18 cellular contexts compared by ENCODE assay signal in the genomic region with DNA sequence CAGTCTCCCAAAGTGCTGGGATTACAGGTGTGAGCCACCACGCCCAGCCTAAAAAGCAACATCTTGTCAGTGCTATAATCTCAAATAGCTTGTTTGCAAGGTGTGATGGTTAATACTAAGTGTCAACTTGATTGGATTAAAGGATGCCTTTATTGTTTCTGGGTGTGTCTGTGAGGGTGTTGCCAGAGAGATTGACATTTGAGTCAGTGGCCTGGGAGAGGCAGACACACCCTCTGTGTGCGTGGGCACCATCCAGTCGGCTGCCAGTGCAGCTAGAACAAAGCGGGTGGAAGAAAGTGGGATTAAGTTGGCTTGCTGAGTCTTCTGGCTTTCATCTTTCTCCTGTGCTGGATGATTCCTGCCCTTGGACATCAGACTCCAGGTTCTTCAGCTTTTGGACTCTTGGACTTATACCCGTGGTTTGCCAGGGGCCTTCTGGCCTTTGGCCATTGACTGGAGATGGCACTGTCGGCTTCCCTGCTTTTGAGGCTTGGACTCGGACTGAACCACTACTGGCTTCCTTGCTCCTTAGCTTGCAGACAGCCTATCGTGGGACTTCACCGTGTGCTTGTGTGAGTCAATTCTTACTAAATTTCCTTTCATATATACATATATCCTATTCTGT. TPM values are rescaled to one million over a fixed set of nuclear protein-coding genes. Genes with fewer than 3 reads are reported as not detected.
DNase-seq lines count a peak whose midpoint lies in the region; ATAC-seq and TF ChIP-seq lines count a peak whose summit lies in the region.
"Had no signal": no experiment of that assay in that cellular context is flagged by ENCODE, and none has a peak within 500 bp of the region (broad histone marks: within the 10 kb centered on the region; RNA-seq: fewer than 3 reads in every experiment).

No MANE protein-coding gene starts in this region.

- H3K9me2 ChIP-seq in PC-3 (replicated peaks; ENCODE audit: low read length), result no peaks in the 10 kb centered on the region

- no peak overlapping the region for H3T11ph ChIP-seq in H9 (ENCODE audit: low read length)

- no peaks in the 10 kb centered on the region for H3K79me1 ChIP-seq in H9 (ENCODE audit: insufficient read depth, low read depth, low read length, poor library complexity, severe bottlenecking)

- POLR2A ChIA-PET in PC-3 (lab: Charles Lee; ENCODE audit: unreplicated experiment), result interaction anchor here (0.7 kb wide), 1 partner anchor 1126 kb away, joined by 3 read pairs; no protein-coding TSS in a partner anchor

- no peak overlapping the region for H3K18ac ChIP-seq in H9 (ENCODE audit: insufficient read length, low read depth, low read length)

- no peak overlapping the region for H4K5ac ChIP-seq in H9 (ENCODE audit: insufficient read length, low read depth, low read length)

- no peak for TF ChIP-seq RAD21 in liver (IDR thresholded peaks at IDR 0.05)

- peaks cover 78 to 97% (median 93%) of the 10 kb centered on the region in 3 experiments for H3K36me3 Mint-ChIP-seq in H9 (ENCODE audit: insufficient read depth in 1 of 3, low read depth in 3 of 3)

- H3K4me3 ChIP-seq in PC-3 (ENCODE audit: low read length), result no peak overlapping the region
- no peak overlapping the region for H3K4me3 ChIP-seq in mammary epithelial cell (replicated peaks in 1 of 3; ENCODE audit: insufficient read depth in 1 of 3, low read depth in 2 of 3, low read length in 3 of 3)
- H3K4me3 ChIP-seq in liver (ENCODE audit: low read depth in 1 of 3, low read length in 3 of 3), result no peak overlapping the region
- H3K4me3 ChIP-seq: HAP-1, PC-9 had no signal

- no peaks in the 10 kb centered on the region for H3K23me2 ChIP-seq in H9 (ENCODE audit: insufficient read length, low read depth, low read length, poor library complexity, severe bottlenecking)

- no peak overlapping the region for H3K4me3 Mint-ChIP-seq in H9

- peaks cover 0 to 2% of the 10 kb centered on the region in 2 experiments; a peak in 3 of 5 replicates for H3K9me3 Mint-ChIP-seq in H9

- peak; percentile 31 for DNase-seq in ELR (ENCODE audit: low read depth)
- DNase-seq in PC-3, result no peak
- peak; percentile 2 for DNase-seq in mammary epithelial cell
- no peak for DNase-seq in H9
- no peak for DNase-seq in activated T-cell treated with anti-CD3 and anti-CD28 coated beads, Interleukin-2, amount 50 U/mL, for 1 hour
- DNase-seq: DND-41, GF-D8, KBM-7, NCI-H146, NCI-H2081, NCI-H510A, NCI-H774, PC-9, SHP77 had no signal

- intact Hi-C loops in PC-3 (cut with micrococcal nuclease), result no loop called here
- intact Hi-C loops in mammary epithelial cell (cut with micrococcal nuclease), result no loop called here

- 47% methylated on average over 9 of the region's 9 CpGs for WGBS in mammary epithelial cell (ENCODE audit: low coverage, missing lambda C conversion rate)
- WGBS in liver, result 73% methylated on average over 9 of the region's 9 CpGs
- WGBS in H9 (ENCODE audit: extremely low coverage, insufficient read length, low lambda C conversion rate), result no CpG with 5 or more reads among the region's 9 CpGs

- no peak overlapping the region for H2BK20ac ChIP-seq in H9 (ENCODE audit: low read depth, low read length, poor library complexity, severe bottlenecking)

- BruUV-seq in PC-3 (replicated peaks; lab: Mats Ljungman, UMichigan) (no TSS peak), mammary epithelial cell (replicated peaks; lab: Mats Ljungman, UMichigan) (no TSS peak)

- H3K4me2 ChIP-seq in PC-3 (ENCODE audit: low read length) (no peak overlapping the region), mammary epithelial cell (ENCODE audit: insufficient read depth, low read depth, low read length) (no peak overlapping the region), H9 (ENCODE audit: insufficient read depth, insufficient read length, low read length) (no peak overlapping the region)
- H3K4me2 ChIP-seq: PC-9 had no signal

- H3K27me3 ChIP-seq in PC-3 (ENCODE audit: low read length) (no peaks in the 10 kb centered on the region), mammary epithelial cell (ENCODE audit: insufficient read depth, low read length) (no peaks in the 10 kb centered on the region), liver (ENCODE audit: control insufficient read depth in 4 of 4, insufficient read depth in 4 of 4, low read length in 3 of 4) (no peaks in the 10 kb centered on the region), H9 (ENCODE audit: insufficient read depth, low read length) (no peaks in the 10 kb centered on the region)

- no peaks in the 10 kb centered on the region for H3K4me1 ChIP-seq in PC-3 (ENCODE audit: insufficient read depth, low read length)
- H3K4me1 ChIP-seq in mammary epithelial cell (ENCODE audit: insufficient read depth, low read length), result peaks cover 3% of the 10 kb centered on the region
- peaks cover 0 to 6% (median 4%) of the 10 kb centered on the region in 4 donors for H3K4me1 ChIP-seq in liver (ENCODE audit: control insufficient read depth in 4 of 4, insufficient read depth in 4 of 4, low read length in 3 of 4)
- no peaks in the 10 kb centered on the region for H3K4me1 ChIP-seq in H9 (ENCODE audit: insufficient read depth, low read length)

- ATAC-seq in PC-3 (0 out of 2 replicates have a peak, but pooled peaks have one; percentile 29), GM19324 (IDR thresholded peaks at IDR 0.05; ENCODE audit: low FRiP score, unreplicated experiment) (no peak)

- H3K23ac ChIP-seq in H9 (ENCODE audit: insufficient read length, low read depth, low read length), result no peak overlapping the region

- no peaks in the 10 kb centered on the region for H3F3A ChIP-seq in PC-3 (ENCODE audit: low read length, unreplicated experiment)

- H3K27me3 Mint-ChIP-seq in H9 (ENCODE audit: low read depth), result no peaks in the 10 kb centered on the region

- no peak overlapping the region for H3K14ac ChIP-seq in H9 (ENCODE audit: insufficient read depth, low read length)

- no peak overlapping the region for H2BK12ac ChIP-seq in H9 (ENCODE audit: insufficient read length, low read depth, low read length)

- H4K8ac ChIP-seq in H9 (replicated peaks; ENCODE audit: insufficient read length, low read depth, low read length), result no peak overlapping the region

- no peak overlapping the region for H3K27ac ChIP-seq in PC-3 (ENCODE audit: low read length)
- no peak overlapping the region for H3K27ac ChIP-seq in mammary epithelial cell (ENCODE audit: insufficient read depth, low read depth, low read length)
- no peak overlapping the region for H3K27ac ChIP-seq in liver (ENCODE audit: low read depth in 1 of 2, low read length in 2 of 2)
- H3K27ac ChIP-seq in H9 (ENCODE audit: insufficient read length, low read depth, low read length), result no peak overlapping the region
- H3K27ac ChIP-seq: HL-60, PC-9 had no signal

- H3K9ac ChIP-seq in PC-3 (ENCODE audit: low read length) (no peak overlapping the region), mammary epithelial cell (ENCODE audit: insufficient read depth, low read length) (no peak overlapping the region), liver (ENCODE audit: low read depth in 1 of 2, low read length in 2 of 2) (no peak overlapping the region), H9 (ENCODE audit: extremely low read depth, insufficient read length, low read length) (no peak overlapping the region)

- no peak overlapping the region for H3K4ac ChIP-seq in H9 (ENCODE audit: low read depth, low read length)

- in situ Hi-C loops in mammary epithelial cell (cut with MboI; ENCODE audit: low sequenced_read_pairs in 2 of 2), result loop anchor here in 1 of 2 donors (25.0 kb wide), 1 partner anchor 468 kb away; a partner anchor contains a TSS

- no peak overlapping the region for H2BK5ac ChIP-seq in H9 (ENCODE audit: insufficient read length, low read length)

- peaks cover 68% of the 10 kb centered on the region for H3K36me3 ChIP-seq in PC-3 (ENCODE audit: low read depth, low read length)
- H3K36me3 ChIP-seq in mammary epithelial cell (ENCODE audit: insufficient read depth, low read length), result peaks cover 47% of the 10 kb centered on the region
- peaks cover 7 to 82% (median 53%) of the 10 kb centered on the region in 4 donors for H3K36me3 ChIP-seq in liver (ENCODE audit: control insufficient read depth in 4 of 4, insufficient read depth in 3 of 4, low read depth in 1 of 4, low read length in 3 of 4)

- peak overlapping the region in 1 of 3 experiments; percentile 82; a peak in 1 of 7 replicates for H3K27ac Mint-ChIP-seq in H9

- no peak overlapping the region for H4K91ac ChIP-seq in H9 (ENCODE audit: insufficient read length, low read depth, low read length)

- H2BK15ac ChIP-seq in H9 (ENCODE audit: low read depth, low read length), result no peak overlapping the region

- H2BK120ac ChIP-seq in H9 (ENCODE audit: low read depth, low read length, poor library complexity, severe bottlenecking), result no peak overlapping the region

- H3K79me2 ChIP-seq in PC-3 (ENCODE audit: low read length) (no peaks in the 10 kb centered on the region), mammary epithelial cell (ENCODE audit: insufficient read depth, low read length) (peaks cover 15% of the 10 kb centered on the region), H9 (ENCODE audit: insufficient read depth, low read length) (no peaks in the 10 kb centered on the region)

- H4K20me1 ChIP-seq in PC-3 (ENCODE audit: low read length) (no peaks in the 10 kb centered on the region), mammary epithelial cell (ENCODE audit: insufficient read depth, low read length) (no peaks in the 10 kb centered on the region), H9 (ENCODE audit: control insufficient read depth, insufficient read depth, insufficient read length) (no peaks in the 10 kb centered on the region)

- TF ChIP-seq CTCF in PC-3 (conservative IDR thresholded peaks at IDR 0.05; ENCODE audit: low read depth, low read length) (no peak), mammary epithelial cell (conservative IDR thresholded peaks at IDR 0.05 in 1 of 2, IDR thresholded peaks at IDR 0.05 in 1 of 2; ENCODE audit: extremely low read depth in 1 of 2, insufficient read depth in 1 of 2, low read depth in 1 of 2, low read length in 2 of 2) (no peak), liver (IDR thresholded peaks at IDR 0.05; ENCODE audit: low read depth, low read length, missing input control) (no peak), H9 (conservative IDR thresholded peaks at IDR 0.05) (no peak)

- H3K4me1 Mint-ChIP-seq in H9, result peaks cover 23% of the 10 kb centered on the region in 2 experiments

- CTCF ChIA-PET in PC-3 (lab: Charles Lee) (interaction anchor here (0.7 to 1.2 kb wide), 2 partner anchors 501 to 525 kb away, joined by 4 to 5 read pairs; no protein-coding TSS in a partner anchor), mammary epithelial cell (lab: Charles Lee; ENCODE audit: low non-redundant PET) (no interaction called here)

- no peaks in the 10 kb centered on the region for H3K9me3 ChIP-seq in PC-3 (ENCODE audit: low read length)
- no peaks in the 10 kb centered on the region for H3K9me3 ChIP-seq in mammary epithelial cell (replicated peaks; ENCODE audit: insufficient read depth, low read length)
- no peaks in the 10 kb centered on the region for H3K9me3 ChIP-seq in liver (ENCODE audit: control insufficient read depth in 4 of 4, low read length in 3 of 4)
- H3K9me3 ChIP-seq in H9 (ENCODE audit: control insufficient read depth, low read depth, low read length), result no peaks in the 10 kb centered on the region
- H3K9me3 ChIP-seq: HAP-1 had no signal

- dilution Hi-C loops in mammary epithelial cell (cut with HindIII; ENCODE audit: low sequenced_read_pairs), result no loop called here

- H2AFZ ChIP-seq in PC-3 (ENCODE audit: low read length) (no peak overlapping the region), mammary epithelial cell (ENCODE audit: low read depth, low read length) (no peak overlapping the region), H9 (ENCODE audit: low read length) (no peak overlapping the region)
- H2AFZ ChIP-seq: PC-9 had no signal

- H2AK5ac ChIP-seq in H9 (ENCODE audit: insufficient read length, low read length), result no peak overlapping the region

- H3K56ac ChIP-seq in H9 (ENCODE audit: insufficient read length, low read depth, low read length), result no peak overlapping the region

RNA-seq across cellular contexts. Expression of a gene that starts 28.2 kb away (rescaled TPM):
- total RNA-seq in PC-3 (2014; rRNA removed) (184 and 221 TPM in 2 replicates), mammary epithelial cell (100 to 1,000 TPM; 332 to 379 TPM), liver (100 to 1,000 TPM; 101 TPM), H9 (2021) (388 and 417 TPM in 2 replicates)
- polyA plus RNA-seq in mammary epithelial cell (147 TPM), liver (10 to 100 TPM; 69.1 to 85.8 TPM)
- 156 TPM for polyA minus RNA-seq in mammary epithelial cell

Comparison
In these comparisons a context has a peak if more than half of its experiments do, and no peak if none do; other contexts are left out.
1. DNase-seq: peak in ELR (single experiment) and mammary epithelial cell (single experiment); none in PC-3 (single experiment), H9 (single experiment) and activated T-cell treated with anti-CD3 and anti-CD28 coated beads, Interleukin-2, amount 50 U/mL, for 1 hour (single experiment).